ENCODE assay signal across 16 cellular contexts in genomic region chr6:53476979-53477378, GRCh38.
"Had no signal": no experiment of that assay in that cellular context is flagged by ENCODE, and none has a peak within 500 bp of the region (broad histone marks: within the 10 kb centered on the region; RNA-seq: fewer than 3 reads in every experiment).

No MANE protein-coding gene starts in this region.

- H3K4me1 ChIP-seq: esophagus squamous epithelium, gastroesophageal sphincter, lower lobe of right lung, right atrium auricular region had no signal

- H3K27me3 ChIP-seq: esophagus squamous epithelium, gastroesophageal sphincter, right atrium auricular region had no signal

- H3K4me3 ChIP-seq: esophagus squamous epithelium, gastroesophageal sphincter, left ventricle myocardium inferior, lower lobe of right lung, right atrium auricular region, smooth muscle cell had no signal

- H3K36me3 Mint-ChIP-seq: mesothelial cell of epicardium, natural killer cell, type B pancreatic cell had no signal

- H3K4me1 Mint-ChIP-seq: mesothelial cell of epicardium, natural killer cell, neural crest cell had no signal

- H3K9me3 ChIP-seq: esophagus squamous epithelium, gastroesophageal sphincter, left ventricle myocardium inferior, lower lobe of right lung, right atrium auricular region had no signal

- H3K9me3 Mint-ChIP-seq: dendritic cell treated with granulocyte-macrophage colony-stimulating factor and Interleukin-4, amounts not matched to agents 40 ng/mL and 50 ng/mL, for 4 days; mesothelial cell of epicardium; natural killer cell; neural crest cell; type B pancreatic cell had no signal

- DNase-seq: esophagus squamous epithelium; foreskin fibroblast; glutamatergic neuron; left ventricle myocardium inferior; lower lobe of right lung; natural killer cell; stimulated activated CD4-positive, alpha-beta T cell treated with anti-CD3 and anti-CD28 coated beads, Interleukin-2, amount 100 ng/mL, for 48 hours; stimulated activated naive CD4-positive, alpha-beta T cell treated with Interleukin-2 at 50 U/mL for 16 hours had no signal

- H3K27ac Mint-ChIP-seq: dendritic cell treated with granulocyte-macrophage colony-stimulating factor and Interleukin-4, amounts not matched to agents 40 ng/mL and 50 ng/mL, for 4 days; memory B cell; mesothelial cell of epicardium; natural killer cell; type B pancreatic cell had no signal

- ATAC-seq: gastroesophageal sphincter, lower lobe of right lung, natural killer cell had no signal

- H3K4me3 Mint-ChIP-seq: dendritic cell treated with granulocyte-macrophage colony-stimulating factor and Interleukin-4, amounts not matched to agents 40 ng/mL and 50 ng/mL, for 4 days; memory B cell; mesothelial cell of epicardium; natural killer cell; neural crest cell; type B pancreatic cell had no signal

- H3K27me3 Mint-ChIP-seq: dendritic cell treated with granulocyte-macrophage colony-stimulating factor and Interleukin-4, amounts not matched to agents 40 ng/mL and 50 ng/mL, for 4 days; memory B cell; type B pancreatic cell had no signal

- H3K36me3 ChIP-seq: esophagus squamous epithelium, gastroesophageal sphincter, left ventricle myocardium inferior, lower lobe of right lung, right atrium auricular region had no signal
